In the genomic region with DNA sequence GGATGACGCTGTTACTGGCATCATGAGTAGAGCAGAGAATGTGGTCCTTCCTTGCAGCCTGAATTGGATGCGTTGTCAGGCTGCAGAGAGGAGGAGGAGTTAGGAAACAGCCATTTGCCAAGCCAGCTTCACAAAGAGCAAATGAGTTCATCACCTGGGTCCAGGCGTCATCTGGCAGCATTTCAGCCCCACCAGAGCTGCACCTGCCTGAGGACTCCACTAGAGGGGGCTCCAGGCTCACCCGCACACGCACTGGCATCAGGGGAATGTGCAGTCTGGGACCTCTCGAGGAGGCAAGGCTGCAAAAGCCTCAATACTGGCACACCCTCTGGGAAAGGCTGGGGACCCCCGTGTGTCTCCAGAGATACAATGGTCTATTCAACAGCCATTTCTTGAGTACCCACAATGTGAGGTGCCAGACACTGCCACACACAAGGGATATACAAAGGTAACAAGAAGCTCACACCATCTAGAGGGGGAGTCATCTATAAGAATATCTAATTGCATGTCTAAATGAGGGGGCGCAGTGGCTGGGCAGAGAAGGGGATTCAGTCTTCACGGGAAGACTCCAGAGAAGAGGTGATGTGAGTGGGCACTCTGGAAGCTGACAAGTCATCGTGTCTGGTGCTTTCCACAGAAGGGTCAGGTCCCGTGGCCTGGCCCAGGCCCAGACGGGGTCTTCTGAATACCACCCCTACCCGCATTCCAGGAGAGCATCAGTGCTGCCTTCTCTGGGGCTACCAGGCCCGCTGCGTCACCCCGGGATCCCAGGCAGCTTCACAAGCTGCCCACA, we compare ENCODE assay signal across 8 cellular contexts. TPM values are rescaled to one million over a fixed set of nuclear protein-coding genes. Genes with fewer than 3 reads are reported as not detected.
A peak's percentile ranks its signal among the peaks of the same experiment; 100 is the strongest.
DNase-seq lines count a peak whose midpoint lies in the region; ATAC-seq, FAIRE-seq and TF ChIP-seq lines count a peak whose summit lies in the region.

No MANE protein-coding gene starts in this region.

- peak; percentile 99 for TF ChIP-seq CTCF in astrocyte of the cerebellum (IDR thresholded peaks at IDR 0.05; ENCODE audit: low read depth, low read length, missing control alignments)
- TF ChIP-seq CTCF in right atrium auricular region (IDR thresholded peaks at IDR 0.05), result peak; percentile 75 to 95

- H3K9me3 ChIP-seq in right atrium auricular region, result no peaks in the 10 kb centered on the region

- no peak overlapping the region for H3K27ac ChIP-seq in right atrium auricular region

- peak; percentile 78 for FAIRE-seq in GM12891 (lab: Jason Lieb, UNC)

- no peak overlapping the region for H3K4me3 ChIP-seq in astrocyte of the cerebellum (ENCODE audit: low read depth, low read length)
- no peak overlapping the region for H3K4me3 ChIP-seq in right atrium auricular region

- ATAC-seq in GM18907 (IDR thresholded peaks at IDR 0.05; ENCODE audit: unreplicated experiment) (no peak), GM19328 (IDR thresholded peaks at IDR 0.05; ENCODE audit: unreplicated experiment) (no peak)

- peaks cover 55% of the 10 kb centered on the region for H3K36me3 ChIP-seq in right atrium auricular region

- DNase-seq in GM12891 (ENCODE audit: insufficient read length, low spot score) (peak; percentile 88), NCI-H1436 (lab: John Stamatoyannopoulos, UW) (peak; percentile 82), T follicular helper cell (ENCODE audit: low read depth) (peak; percentile 14), astrocyte of the cerebellum (ENCODE audit: low read depth) (peak; percentile 49), right atrium auricular region (ENCODE audit: low spot score) (no peak), renal cortical epithelial cell (ENCODE audit: low read depth) (peak; percentile 53)

- peaks cover 0 to 7% of the 10 kb centered on the region in 2 donors for H3K4me1 ChIP-seq in right atrium auricular region

- TF ChIP-seq POLR2A in GM12891 (IDR thresholded peaks at IDR 0.05; ENCODE audit: low read depth, low read length), result no peak

- in situ Hi-C loops in astrocyte of the cerebellum (cut with HindIII; ENCODE audit: low sequenced_read_pairs), result no loop called here

- H3K27me3 ChIP-seq in right atrium auricular region, result no peaks in the 10 kb centered on the region

TF ChIP-seq in GM12891, 5 proteins besides CTCF, POLR2A, EP300 and RAD21:
- TF ChIP-seq SPI1 (IDR thresholded peaks at IDR 0.05; ENCODE audit: low read depth, low read length) (no peak), PAX5 (IDR thresholded peaks at IDR 0.05; ENCODE audit: insufficient read depth, low read length, severe bottlenecking) (no peak), TAF1 (IDR thresholded peaks at IDR 0.05; ENCODE audit: low read depth, low read length) (no peak), POU2F2 (IDR thresholded peaks at IDR 0.05; ENCODE audit: low read depth, low read length) (no peak), POLR2AphosphoS5 (IDR thresholded peaks at IDR 0.05; ENCODE audit: low read depth, low read length) (no peak)

RNA-seq across cellular contexts. Expression of a gene that starts 53.5 kb away (rescaled TPM):
- polyA plus RNA-seq in GM12891 (2012; ENCODE audit: low read depth, missing spikeins), result 0.01 TPM
- total RNA-seq in right atrium auricular region, result under 1 TPM; 0.41 to 0.67 TPM
- total RNA-seq in renal cortical epithelial cell, result 0.05 TPM in 1 of 2 replicates, not detected in the other
